In genomic region chr6:82216549-82216948, GRCh38 we compare ENCODE assay signal across 21 cellular contexts. TPM values are rescaled to one million over a fixed set of nuclear protein-coding genes. Genes with fewer than 3 reads are reported as not detected.
DNase-seq lines count a peak whose midpoint lies in the region; ATAC-seq and TF ChIP-seq lines count a peak whose summit lies in the region.
"Had no signal": no experiment of that assay in that cellular context is flagged by ENCODE, and none has a peak within 500 bp of the region (broad histone marks: within the 10 kb centered on the region; RNA-seq: fewer than 3 reads in every experiment).

No MANE protein-coding gene starts in this region.

- no peak overlapping the region for H3K27ac Mint-ChIP-seq in natural killer cell
- H3K27ac Mint-ChIP-seq: activated naive CD8-positive, alpha-beta T cell treated with anti-CD3 and anti-CD28 coated beads for 36 hours; brain; immature natural killer cell; type B pancreatic cell had no signal

- H3K4me1 Mint-ChIP-seq in natural killer cell, result no peaks in the 10 kb centered on the region
- H3K4me1 Mint-ChIP-seq: activated naive CD8-positive, alpha-beta T cell treated with anti-CD3 and anti-CD28 coated beads for 36 hours; brain; immature natural killer cell had no signal

- TF ChIP-seq CTCF in natural killer cell (IDR thresholded peaks at IDR 0.05), result no peak

- no peaks in the 10 kb centered on the region for H3K27me3 Mint-ChIP-seq in natural killer cell (ENCODE audit: low read depth in 2 of 2)
- H3K27me3 Mint-ChIP-seq: activated naive CD8-positive, alpha-beta T cell treated with anti-CD3 and anti-CD28 coated beads for 36 hours; brain; type B pancreatic cell had no signal

- no peaks in the 10 kb centered on the region for H3K9me3 Mint-ChIP-seq in natural killer cell
- H3K9me3 Mint-ChIP-seq: activated naive CD8-positive, alpha-beta T cell treated with anti-CD3 and anti-CD28 coated beads for 36 hours; brain; immature natural killer cell; type B pancreatic cell had no signal

- DNase-seq in amniotic epithelial cell (ENCODE audit: low read depth) (peak; percentile 69), AG08395 (ENCODE audit: low spot score) (no peak), NCI-H1436 (lab: John Stamatoyannopoulos, UW) (no peak), natural killer cell (no peak)
- DNase-seq: activated naive CD8-positive, alpha-beta T cell treated with anti-CD3 and anti-CD28 coated beads for 36 hours; activated T-cell treated with anti-CD3 and anti-CD28 coated beads, Interleukin-2, amount 50 U/mL, for 1 hour; Caco-2; heart right ventricle; immature natural killer cell; NCI-H1092; NCI-H2081 treated with DMSO at 0.1 percent for 48 hours; NCI-H510A treated with DMSO at 0.1 percent for 48 hours; stimulated activated CD4-positive, alpha-beta T cell treated with anti-CD3 and anti-CD28 coated beads, Interleukin-4, amount 100 ng/mL, for 24 hours; stomach; SW 1271 had no signal

- H3K4me3 Mint-ChIP-seq in natural killer cell, result no peak overlapping the region
- H3K4me3 Mint-ChIP-seq: activated naive CD8-positive, alpha-beta T cell treated with anti-CD3 and anti-CD28 coated beads for 36 hours; brain; immature natural killer cell; type B pancreatic cell had no signal

- H3K36me3 Mint-ChIP-seq in natural killer cell, result peaks cover 22% of the 10 kb centered on the region

- intact Hi-C loops in natural killer cell (cut with micrococcal nuclease), result no loop called here

- ATAC-seq in GM18517 (IDR thresholded peaks at IDR 0.05; ENCODE audit: unreplicated experiment), result peak; percentile 7
- ATAC-seq in GM19463 (IDR thresholded peaks at IDR 0.05; ENCODE audit: unreplicated experiment), result peak; percentile 22
- peak; percentile 4 for ATAC-seq in HG03135 (IDR thresholded peaks at IDR 0.05; ENCODE audit: unreplicated experiment)
- no peak for ATAC-seq in HG02970 (IDR thresholded peaks at IDR 0.05; ENCODE audit: low FRiP score, unreplicated experiment)
- ATAC-seq in natural killer cell, result no peak
- ATAC-seq: heart right ventricle had no signal

RNA-seq across cellular contexts. Expression of gene IBTK, which starts 31.0 kb away (rescaled TPM):
- 10 to 100 TPM; 18.3 to 23.5 (median 22.2) TPM for total RNA-seq in natural killer cell

Comparison
In these comparisons a context has a peak if more than half of its experiments do, and no peak if none do; other contexts are left out.
1. ATAC-seq: peak in GM18517 (single experiment), GM19463 (single experiment) and HG03135 (single experiment); none in HG02970 (single experiment) and natural killer cell (0 of 3).